Comparison of ENCODE assay signal across 9 cellular contexts in genomic region chr15:68578960-68579935, GRCh38. TPM values are rescaled to one million over a fixed set of nuclear protein-coding genes. Genes with fewer than 3 reads are reported as not detected.
DNase-seq lines count a peak whose midpoint lies in the region; ATAC-seq, FAIRE-seq and TF ChIP-seq lines count a peak whose summit lies in the region.
"Had no signal": no experiment of that assay in that cellular context is flagged by ENCODE, and none has a peak within 500 bp of the region (broad histone marks: within the 10 kb centered on the region; RNA-seq: fewer than 3 reads in every experiment).

TSS of gene CORO2B (plus strand) at chr15:68578993. CDS start at chr15:68579263, 270 bp downstream.

- 7% methylated on average over 36 of the region's 96 CpGs for WGBS in GM12878 (ENCODE audit: insufficient coverage, insufficient replicate concordance, low lambda C conversion rate, missing lambda C conversion rate)

- CTCF ChIA-PET in GM12878 (lab: Yijun Ruan, JAX), result no interaction called here

- SMC1A ChIA-PET in GM12878 (lab: Charles Lee; ENCODE audit: uncharacterized antibody, unreplicated experiment), result no interaction called here

- TF ChIP-seq EP300 in GM12878 (IDR thresholded peaks at IDR 0.05; ENCODE audit: borderline replicate concordance in 1 of 2, control insufficient read depth in 1 of 2, low read depth in 2 of 2, low read length in 2 of 2), result no peak

- H3K27me3 ChIP-seq in GM12878 (replicated peaks in 1 of 2; ENCODE audit: control insufficient read depth in 2 of 2, insufficient read depth in 2 of 2, low read length in 1 of 2), result peaks cover 17 to 30% of the 10 kb centered on the region in 2 experiments
- peaks cover 15 to 31% (median 27%) of the 10 kb centered on the region in 3 donors for H3K27me3 ChIP-seq in skeletal muscle tissue (ENCODE audit: control insufficient read depth in 3 of 3, insufficient read depth in 3 of 3, low read length in 3 of 3)

- H3K27ac ChIP-seq in GM12878 (ENCODE audit: control insufficient read depth, insufficient read depth), result no peak within 1 kb of the TSS
- H3K27ac ChIP-seq in skeletal muscle tissue (ENCODE audit: low read depth, low read length), result peak within 1 kb of the TSS; percentile 25

- no peak for TF ChIP-seq RAD21 in GM12878 (IDR thresholded peaks at IDR 0.05; ENCODE audit: insufficient read depth, low read depth, low read length)

- no peak within 1 kb of the TSS for H2AFZ ChIP-seq in GM12878 (ENCODE audit: control insufficient read depth, low read depth, low read length)

- in situ Hi-C loops in GM12878 (cut with MboI), result no loop called here

- no TSS peak for BruUV-seq in GM12878 (replicated peaks; lab: Mats Ljungman, UMichigan)

- no peak for TF ChIP-seq POLR2A in GM12878 (IDR thresholded peaks at IDR 0.05; ENCODE audit: low read depth, low read length)

- intact Hi-C loops in GM12878 (cut with micrococcal nuclease; ENCODE audit: unreplicated experiment), result no loop called here

- H3K36me3 ChIP-seq in GM12878 (ENCODE audit: control insufficient read depth in 2 of 2, insufficient read depth in 2 of 2, low read length in 1 of 2), result no peaks in the 10 kb centered on the region
- H3K36me3 ChIP-seq in skeletal muscle tissue (ENCODE audit: control insufficient read depth in 3 of 3, insufficient read depth in 3 of 3, low read length in 3 of 3), result no peaks in the 10 kb centered on the region

- H3K4me3 ChIP-seq in GM12878 (no peak within 1 kb of the TSS), skeletal muscle tissue (ENCODE audit: low read length in 3 of 3) (peak within 1 kb of the TSS; percentile 60 to 74 (median 69))

- TF ChIP-seq CTCF in GM12878 (IDR thresholded peaks at IDR 0.05 in 2 of 3, conservative IDR thresholded peaks at IDR 0.05 in 1 of 3; ENCODE audit: control insufficient read depth in 2 of 3, extremely low read depth in 1 of 3, insufficient read depth in 1 of 3, low read depth in 3 of 3, low read length in 3 of 3), result no peak

- H3K79me2 ChIP-seq in GM12878 (ENCODE audit: control insufficient read depth, insufficient read depth, low read length), result no peaks in the 10 kb centered on the region

- H3K9me3 ChIP-seq in GM12878 (replicated peaks; ENCODE audit: control insufficient read depth, insufficient read depth, low read length), result no peaks in the 10 kb centered on the region
- H3K9me3 ChIP-seq in skeletal muscle tissue (ENCODE audit: control insufficient read depth in 3 of 3, low read length in 3 of 3), result no peaks in the 10 kb centered on the region

- FAIRE-seq in GM12878 (lab: Jason Lieb, UNC), result no peak

- ATAC-seq in GM12878 (no peak), GM19467 (IDR thresholded peaks at IDR 0.05; ENCODE audit: unreplicated experiment) (no peak)

- H3K9ac ChIP-seq in GM12878 (ENCODE audit: control insufficient read depth, insufficient read depth, low read length) (no peak within 1 kb of the TSS), skeletal muscle tissue (ENCODE audit: low read depth in 1 of 3, low read length in 3 of 3) (peak within 1 kb of the TSS; percentile 23 to 57 (median 51))

- H3K4me1 ChIP-seq in GM12878 (ENCODE audit: control insufficient read depth, insufficient read depth, low read length), result no peaks in the 10 kb centered on the region
- H3K4me1 ChIP-seq in skeletal muscle tissue (ENCODE audit: control insufficient read depth in 3 of 3, insufficient read depth in 3 of 3, low read length in 3 of 3), result peaks cover 7 to 21% (median 16%) of the 10 kb centered on the region in 3 donors

- DNase-seq in NCI-H2029 (lab: John Stamatoyannopoulos, UW), result peak; percentile 8
- DNase-seq in NCI-H2029 treated with DMSO at 0.1 percent for 48 hours (lab: John Stamatoyannopoulos, UW), result no peak
- DNase-seq in NCI-H510A (lab: John Stamatoyannopoulos, UW), result peak; percentile 15
- DNase-seq in GM12878 (ENCODE audit: low read depth, low spot score), result no peak
- peak; percentile 69 for DNase-seq in iPS-NIHi7 (ENCODE audit: extremely low spot score)
- DNase-seq in AML-193 (lab: John Stamatoyannopoulos, UW), result no peak
- DNase-seq: DND-41 had no signal

- POLR2A ChIA-PET in GM12878 (lab: Charles Lee), result no interaction called here

- RAD21 ChIA-PET in GM12878 (lab: Charles Lee; ENCODE audit: unreplicated experiment), result interaction anchor here (0.7 kb wide), 1 partner anchor 301 kb away, joined by 4 read pairs; the partner anchor contains the start of gene FEM1B

- H4K20me1 ChIP-seq in GM12878 (ENCODE audit: control insufficient read depth, insufficient read depth), result no peaks in the 10 kb centered on the region; the same call in 1 of the 2 replicates

- H3K4me2 ChIP-seq in GM12878 (ENCODE audit: control insufficient read depth, insufficient read depth), result peak within 1 kb of the TSS; percentile 55; the same call in 1 of the 2 replicates

TF ChIP-seq in GM12878, 131 proteins besides CTCF, POLR2A, EP300 and RAD21:
- TF ChIP-seq POLR2AphosphoS2 (IDR thresholded peaks at IDR 0.05; ENCODE audit: low read depth, low read length) (no peak), SUZ12 (IDR thresholded peaks at IDR 0.05; ENCODE audit: unreplicated experiment) (peak; percentile 70)

RNA-seq across cellular contexts. Expression of gene CORO2B, which starts in this region (rescaled TPM):
- total RNA-seq in GM12878 (2013; cell fraction: nucleolus; rRNA removed), result 0.56 TPM in 2 replicates
- total RNA-seq in GM12878 (2014; rRNA removed), result 0.11 and 0.16 TPM in 2 replicates
- 0.05 and 0.09 TPM in 2 replicates for total RNA-seq in GM12878 (2014; rRNA removed; fragmentation: Illumina TruSeq; extraction: Trizol)
- total RNA-seq in GM12878 (2021), result 0.05 and 0.27 TPM in 2 replicates
- not detected for polyA plus RNA-seq in GM12878 (2011; ENCODE audit: low read depth)
- 0.39 and 0.73 TPM in 2 replicates for polyA plus RNA-seq in GM12878 (2011; rRNA removed)
- polyA plus RNA-seq in GM12878 (2011; cell fraction: cytosol; rRNA removed), result 0.64 and 0.95 TPM in 2 replicates
- 1.0 and 1.3 TPM in 2 replicates for polyA plus RNA-seq in GM12878 (2011; cell fraction: nucleus; rRNA removed)
- polyA plus RNA-seq in GM12878 (2012), result not detected in 2 replicates
- polyA plus RNA-seq in GM12878 (2014; fragmentation: Illumina TruSeq; extraction: Trizol), result 0.22 and 0.33 TPM in 2 replicates
- polyA plus RNA-seq in GM12878 (2014; fragmentation: Nextera tagmentation; extraction: Ambion mirVana), result not detected
- 0.14 and 0.38 TPM in 2 replicates for polyA plus RNA-seq in GM12878 (2014; rRNA removed)
- polyA plus RNA-seq in GM12878 (2016; fragmentation: Nextera tagmentation; extraction: Ambion mirVana), result not detected
- 0.29 and 0.67 TPM in 2 replicates for polyA minus RNA-seq in GM12878 (2011; rRNA and poly(A)+ RNA removed)
- 0.27 and 0.62 TPM in 2 replicates for polyA minus RNA-seq in GM12878 (2011; cell fraction: cytosol; rRNA and poly(A)+ RNA removed)
- 0.19 and 0.48 TPM in 2 replicates for polyA minus RNA-seq in GM12878 (2011; cell fraction: nucleus; rRNA and poly(A)+ RNA removed)
- total RNA-seq in skeletal muscle tissue, result 1.0 TPM

Comparison
In these comparisons a context has a peak if more than half of its experiments do, and no peak if none do; other contexts are left out.
1. DNase-seq: peak in NCI-H2029 (single experiment), NCI-H510A (single experiment) and iPS-NIHi7 (single experiment); none in NCI-H2029 treated with DMSO at 0.1 percent for 48 hours (single experiment), GM12878 (single experiment) and AML-193 (0 of 2).